17 cellular contexts compared by ENCODE assay signal in genomic region chr10:24215193-24215592, GRCh38. TPM values are rescaled to one million over a fixed set of nuclear protein-coding genes. Genes with fewer than 3 reads are reported as not detected.
DNase-seq lines count a peak whose midpoint lies in the region; ATAC-seq, FAIRE-seq and TF ChIP-seq lines count a peak whose summit lies in the region.
"Had no signal": no experiment of that assay in that cellular context is flagged by ENCODE, and none has a peak within 500 bp of the region (broad histone marks: within the 10 kb centered on the region; RNA-seq: fewer than 3 reads in every experiment).

No MANE protein-coding gene starts in this region.

- H3K9me3 ChIP-seq in Caco-2 (no peaks in the 10 kb centered on the region), duodenal mucosa (ENCODE audit: control insufficient read depth in 1 of 2, low read length in 2 of 2) (no peaks in the 10 kb centered on the region), iPS-15b (ENCODE audit: control insufficient read depth, insufficient read depth, low read length) (no peaks in the 10 kb centered on the region), parathyroid adenoma (ENCODE audit: control insufficient read depth, low read length) (no peaks in the 10 kb centered on the region)
- H3K9me3 ChIP-seq: spleen had no signal

- H3K4me2 ChIP-seq in parathyroid adenoma (ENCODE audit: low read length): peak overlapping the region; percentile 41
- H3K4me2 ChIP-seq: PC-9 had no signal

- POLR2A ChIA-PET in Caco-2 (lab: Charles Lee): interaction anchor here (1.0 kb wide), 1 partner anchor 13 kb away, joined by 4 read pairs; no protein-coding TSS in a partner anchor

- no peak for FAIRE-seq in HTR-8/SVneo (lab: Jason Lieb, UNC)

- DNase-seq in Caco-2 (no peak), HTR-8/SVneo (ENCODE audit: insufficient read length, low spot score) (no peak), iPS-NIHi11 (ENCODE audit: low spot score) (no peak)
- no peak for DNase-seq in activated CD4-positive, alpha-beta T cell treated with anti-CD3 and anti-CD28 coated beads, Interleukin-2, amount 50 U/mL, for 1 hour
- DNase-seq: activated CD8-positive, alpha-beta memory T cell treated with anti-CD3 and anti-CD28 coated beads, Interleukin-2, amount 10 ng/mL, durations not matched to agents 7 days and 5 days; activated naive CD4-positive, alpha-beta T cell treated with Interleukin-2 at 50 U/mL for 16 hours; naive B cell; NCI-H1105; NCI-H510A treated with DMSO at 0.1 percent for 48 hours; PC-9; spleen had no signal

- H3K36me3 Mint-ChIP-seq in Caco-2 (ENCODE audit: insufficient read depth, unreplicated experiment): peaks cover 34% of the 10 kb centered on the region
- H3K36me3 Mint-ChIP-seq: activated CD8-positive, alpha-beta memory T cell treated with anti-CD3 and anti-CD28 coated beads, Interleukin-2, amount 10 ng/mL, durations not matched to agents 7 days and 5 days had no signal

- H2AFZ ChIP-seq in parathyroid adenoma: peak overlapping the region; percentile 78
- H2AFZ ChIP-seq: PC-9 had no signal

- CTCF ChIA-PET in Caco-2 (lab: Charles Lee): no interaction called here

- no peaks in the 10 kb centered on the region for H3K27me3 Mint-ChIP-seq in Caco-2 (ENCODE audit: insufficient read depth, unreplicated experiment)

- H3K9ac ChIP-seq in duodenal mucosa (ENCODE audit: low read depth in 1 of 2, low read length in 2 of 2) (no peak overlapping the region), iPS-15b (ENCODE audit: low read depth, low read length) (peak overlapping the region; percentile 13), parathyroid adenoma (no peak overlapping the region)

- intact Hi-C loops in Caco-2 (cut with micrococcal nuclease; ENCODE audit: unreplicated experiment): no loop called here

- peak overlapping the region; percentile 26 for H3K27ac ChIP-seq in duodenal mucosa (ENCODE audit: low read depth, low read length)
- peak overlapping the region; percentile 80 for H3K27ac ChIP-seq in parathyroid adenoma
- H3K27ac ChIP-seq: PC-9, VCaP had no signal

- TF ChIP-seq CTCF in Caco-2 (IDR thresholded peaks at IDR 0.05; ENCODE audit: insufficient read depth in 1 of 2, low read depth in 1 of 2, low read length in 1 of 2, severe bottlenecking in 1 of 2, unreplicated experiment in 1 of 2) (no peak), parathyroid adenoma (IDR thresholded peaks at IDR 0.05) (no peak)

- peaks cover 4% of the 10 kb centered on the region; the same call in 1 of the 2 replicates for H3K36me3 ChIP-seq in Caco-2 (ENCODE audit: control insufficient read depth, insufficient read depth, low read length)
- peaks cover 0 to 5% of the 10 kb centered on the region in 2 donors for H3K36me3 ChIP-seq in duodenal mucosa (ENCODE audit: control insufficient read depth in 1 of 2, insufficient read depth in 2 of 2, low read length in 2 of 2)
- peaks cover 2% of the 10 kb centered on the region for H3K36me3 ChIP-seq in iPS-15b (ENCODE audit: control insufficient read depth, insufficient read depth, low read length)
- no peaks in the 10 kb centered on the region for H3K36me3 ChIP-seq in parathyroid adenoma (ENCODE audit: control insufficient read depth, insufficient read depth, low read length)

- no peaks in the 10 kb centered on the region for H3K9me3 Mint-ChIP-seq in Caco-2 (ENCODE audit: unreplicated experiment)
- H3K9me3 Mint-ChIP-seq: central memory CD8-positive, alpha-beta T cell had no signal

- H3K4me1 Mint-ChIP-seq in Caco-2 (ENCODE audit: low read depth, unreplicated experiment): peaks cover 54% of the 10 kb centered on the region
- H3K4me1 Mint-ChIP-seq: activated CD8-positive, alpha-beta memory T cell treated with anti-CD3 and anti-CD28 coated beads, Interleukin-2, amount 10 ng/mL, durations not matched to agents 7 days and 5 days; central memory CD8-positive, alpha-beta T cell; naive B cell had no signal

- no peaks in the 10 kb centered on the region for H3K27me3 ChIP-seq in Caco-2 (replicated peaks; ENCODE audit: control insufficient read depth, insufficient read depth, low read length)
- no peaks in the 10 kb centered on the region for H3K27me3 ChIP-seq in duodenal mucosa (ENCODE audit: control insufficient read depth in 1 of 2, insufficient read depth in 2 of 2, low read length in 2 of 2)
- H3K27me3 ChIP-seq in iPS-15b (ENCODE audit: control insufficient read depth, insufficient read depth, low read length): no peaks in the 10 kb centered on the region
- H3K27me3 ChIP-seq in parathyroid adenoma (ENCODE audit: control insufficient read depth, insufficient read depth, low read length): no peaks in the 10 kb centered on the region

- H3K4me3 ChIP-seq in Caco-2 (ENCODE audit: low read depth, low read length) (no peak overlapping the region), duodenal mucosa (ENCODE audit: low read depth in 1 of 2, low read length in 2 of 2) (no peak overlapping the region), iPS-15b (ENCODE audit: low read depth, low read length) (no peak overlapping the region), parathyroid adenoma (ENCODE audit: low read depth, low read length) (peak overlapping the region; percentile 15)
- H3K4me3 ChIP-seq: PC-9, spleen had no signal

- H3K79me2 ChIP-seq in parathyroid adenoma: peaks cover 36% of the 10 kb centered on the region

- no peak overlapping the region for H3K4me3 Mint-ChIP-seq in Caco-2 (ENCODE audit: unreplicated experiment)
- H3K4me3 Mint-ChIP-seq: activated CD8-positive, alpha-beta memory T cell treated with anti-CD3 and anti-CD28 coated beads, Interleukin-2, amount 10 ng/mL, durations not matched to agents 7 days and 5 days; central memory CD8-positive, alpha-beta T cell; naive B cell had no signal

- peaks cover 36% of the 10 kb centered on the region for H3K4me1 ChIP-seq in Caco-2
- peaks cover 24 to 30% of the 10 kb centered on the region in 2 donors for H3K4me1 ChIP-seq in duodenal mucosa (ENCODE audit: control insufficient read depth in 1 of 2, insufficient read depth in 2 of 2, low read length in 2 of 2)
- H3K4me1 ChIP-seq in iPS-15b (ENCODE audit: control insufficient read depth, insufficient read depth, low read length): peaks cover 22% of the 10 kb centered on the region
- peaks cover 43% of the 10 kb centered on the region for H3K4me1 ChIP-seq in parathyroid adenoma

- no peak for ATAC-seq in GM18502 (IDR thresholded peaks at IDR 0.05; ENCODE audit: poor library complexity, unreplicated experiment)
- ATAC-seq: activated CD8-positive, alpha-beta memory T cell treated with anti-CD3 and anti-CD28 coated beads, Interleukin-2, amount 10 ng/mL, durations not matched to agents 7 days and 5 days had no signal

- BruUV-seq in Caco-2 (replicated peaks; lab: Mats Ljungman, UMichigan): no TSS peak

- peak overlapping the region; percentile 58 for H3K27ac Mint-ChIP-seq in Caco-2 (ENCODE audit: unreplicated experiment)
- H3K27ac Mint-ChIP-seq: activated CD8-positive, alpha-beta memory T cell treated with anti-CD3 and anti-CD28 coated beads, Interleukin-2, amount 10 ng/mL, durations not matched to agents 7 days and 5 days; naive B cell had no signal

RNA-seq across cellular contexts. Expression of gene KIAA1217, which starts 6.3 kb away (rescaled TPM):
- 166 and 171 TPM in 2 replicates for total RNA-seq in Caco-2 (2022)
